26 cellular contexts compared by ENCODE assay signal in the genomic region with DNA sequence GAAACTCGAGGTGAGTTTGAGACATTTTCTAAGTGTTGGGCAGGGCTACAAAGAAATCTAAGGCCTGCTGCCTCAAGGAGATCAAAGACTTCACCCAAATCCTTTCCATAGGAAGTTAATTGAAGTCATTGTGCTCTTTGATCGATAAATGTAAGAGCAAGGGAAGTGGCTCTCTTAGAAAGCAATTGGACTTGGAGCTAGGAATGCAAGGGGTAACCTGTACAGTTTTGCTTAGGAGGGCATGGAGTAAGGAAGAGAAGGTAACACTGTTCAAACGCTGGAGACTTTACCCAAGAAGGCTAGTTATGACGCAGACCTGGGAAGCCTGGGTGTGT.
"Had no signal": no experiment of that assay in that cellular context is flagged by ENCODE, and none has a peak within 500 bp of the region (broad histone marks: within the 10 kb centered on the region; RNA-seq: fewer than 3 reads in every experiment).

No MANE protein-coding gene starts in this region.

- H3K27ac ChIP-seq: brain microvascular endothelial cell, esophagus squamous epithelium, gastroesophageal sphincter had no signal

- H3K9me3 Mint-ChIP-seq: central memory CD8-positive, alpha-beta T cell had no signal

- H3K4me3 Mint-ChIP-seq: activated CD8-positive, alpha-beta T cell treated with anti-CD3 and anti-CD28 coated beads for 36 hours; activated naive CD8-positive, alpha-beta T cell; activated T-cell treated with anti-CD3 and anti-CD28 coated beads, Interleukin-2, amount 50 U/mL, for 4 hours; activated T-helper 17 cell treated with anti-CD3 and anti-CD28 coated beads, Interleukin-2, amount 50 U/mL, for 72 hours; central memory CD8-positive, alpha-beta T cell; effector memory CD8-positive, alpha-beta T cell had no signal

- H3K27ac Mint-ChIP-seq: activated CD8-positive, alpha-beta T cell treated with anti-CD3 and anti-CD28 coated beads for 36 hours; activated naive CD8-positive, alpha-beta T cell; activated T-helper 17 cell treated with anti-CD3 and anti-CD28 coated beads, Interleukin-2, amount 50 U/mL, for 72 hours; effector memory CD8-positive, alpha-beta T cell had no signal

- H3K9me3 ChIP-seq: esophagus squamous epithelium, gastroesophageal sphincter had no signal

- H3K27me3 ChIP-seq: brain microvascular endothelial cell, esophagus squamous epithelium, gastroesophageal sphincter had no signal

- H3K4me3 ChIP-seq: esophagus squamous epithelium, gastroesophageal sphincter had no signal

- ATAC-seq: activated CD8-positive, alpha-beta T cell treated with anti-CD3 and anti-CD28 coated beads for 36 hours; activated T-cell treated with anti-CD3 and anti-CD28 coated beads, Interleukin-2, amount 50 U/mL, for 4 hours; activated T-helper 17 cell treated with anti-CD3 and anti-CD28 coated beads, Interleukin-2, amount 50 U/mL, for 72 hours; effector memory CD8-positive, alpha-beta T cell; gastroesophageal sphincter had no signal

- H3K4me1 Mint-ChIP-seq: activated T-helper 17 cell treated with anti-CD3 and anti-CD28 coated beads, Interleukin-2, amount 50 U/mL, for 72 hours; central memory CD8-positive, alpha-beta T cell had no signal

- H3K4me1 ChIP-seq: esophagus squamous epithelium, gastroesophageal sphincter had no signal

- DNase-seq: activated CD4-positive, alpha-beta T cell treated with anti-CD3 and anti-CD28 coated beads for 1 hour; activated CD4-positive, alpha-beta T cell treated with anti-CD3 and anti-CD28 coated beads for 4 hours; activated CD4-positive, alpha-beta T cell treated with anti-CD3 and anti-CD28 coated beads, Interleukin-2, amount 50 U/mL, for 1 hour; activated CD4-positive, alpha-beta T cell treated with anti-CD3 and anti-CD28 coated beads, Interleukin-2, amount 50 U/mL, for 48 hours; activated CD8-positive, alpha-beta memory T cell treated with anti-CD3 and anti-CD28 coated beads for 24 hours; activated CD8-positive, alpha-beta T cell treated with anti-CD3 and anti-CD28 coated beads for 36 hours; activated effector memory CD4-positive, alpha-beta T cell treated with Interleukin-2 at 50 U/mL for 16 hours; activated gamma-delta T cell treated with Interleukin-2 at 50 U/mL for 16 hours; activated naive CD4-positive, alpha-beta T cell treated with anti-CD3 and anti-CD28 coated beads, Interleukin-2, amount 50 U/mL, for 16 hours; activated naive CD4-positive, alpha-beta T cell treated with Interleukin-2 at 50 U/mL for 16 hours; activated T-cell treated with anti-CD3 and anti-CD28 coated beads, Interleukin-2, amount 50 U/mL, for 4 hours; amniotic stem cell; anterior cingulate cortex; brain microvascular endothelial cell; cortex of kidney; dermis blood vessel endothelial cell; effector CD4-positive, alpha-beta T cell; effector memory CD8-positive, alpha-beta T cell; erythroblast; esophagus squamous epithelium; foreskin melanocyte; T-helper 2 cell had no signal

- H3K36me3 ChIP-seq: brain microvascular endothelial cell, esophagus squamous epithelium, gastroesophageal sphincter had no signal

- H3K36me3 Mint-ChIP-seq: activated naive CD8-positive, alpha-beta T cell had no signal
